ENCODE assay signal across 11 cellular contexts in genomic region chr16:58464916-58465731, GRCh38. TPM values are rescaled to one million over a fixed set of nuclear protein-coding genes. Genes with fewer than 3 reads are reported as not detected.
DNase-seq lines count a peak whose midpoint lies in the region; ATAC-seq, FAIRE-seq and TF ChIP-seq lines count a peak whose summit lies in the region.
"Had no signal": no experiment of that assay in that cellular context is flagged by ENCODE, and none has a peak within 500 bp of the region (broad histone marks: within the 10 kb centered on the region; RNA-seq: fewer than 3 reads in every experiment).

No MANE protein-coding gene starts in this region.

- H3K4me1 ChIP-seq in mesendoderm (ENCODE audit: control insufficient read depth, low read depth, low read length) (no peaks in the 10 kb centered on the region), gastroesophageal sphincter (peaks cover 0 to 24% (median 13%) of the 10 kb centered on the region in 3 donors)

- H3K18ac ChIP-seq in mesendoderm (ENCODE audit: low read length) = peak overlapping the region; percentile 22

- H3K79me1 ChIP-seq in mesendoderm (ENCODE audit: low read length) = no peaks in the 10 kb centered on the region

- no peak for TF ChIP-seq EP300 in gastroesophageal sphincter (IDR thresholded peaks at IDR 0.05)

- no peaks in the 10 kb centered on the region for H3K36me3 Mint-ChIP-seq in chondrocyte (ENCODE audit: low read depth)

- no peak overlapping the region for H3K4ac ChIP-seq in mesendoderm (ENCODE audit: low read depth, low read length)

- DNase-seq in 8988T (peak; percentile 98), HPDE6-E6E7 (ENCODE audit: extremely low spot score) (peak; percentile 28), chondrocyte (ENCODE audit: low spot score) (no peak), mesendoderm (peak; percentile 78), GM12891 (ENCODE audit: insufficient read length, low spot score) (no peak), omental fat pad (ENCODE audit: low spot score) (no peak)
- DNase-seq in stimulated activated CD4-positive, alpha-beta T cell treated with anti-CD3 and anti-CD28 coated beads, Interleukin-1b, Interleukin-23, amount 100 ng/mL, for 48 hours = no peak
- DNase-seq: EL had no signal

- no peaks in the 10 kb centered on the region for H3K9me3 Mint-ChIP-seq in chondrocyte (ENCODE audit: low read depth)

- H3K4me2 ChIP-seq in mesendoderm (ENCODE audit: low read length) = peak overlapping the region; percentile 21

- H3K4me3 Mint-ChIP-seq in chondrocyte (ENCODE audit: unreplicated experiment) = peak overlapping the region; percentile 50

- H2BK120ac ChIP-seq in mesendoderm (ENCODE audit: low read depth, low read length) = no peak overlapping the region

- TF ChIP-seq POLR2A in GM12891 (IDR thresholded peaks at IDR 0.05; ENCODE audit: low read depth, low read length) (no peak), gastroesophageal sphincter (IDR thresholded peaks at IDR 0.05) (no peak)

- ATAC-seq in gastroesophageal sphincter (no peak), omental fat pad (ENCODE audit: low FRiP score) (no peak)

- no peak overlapping the region for H2BK15ac ChIP-seq in mesendoderm (replicated peaks; ENCODE audit: low read depth)

- peaks cover 61% of the 10 kb centered on the region for H3K27me3 Mint-ChIP-seq in chondrocyte (ENCODE audit: low read depth)

- FAIRE-seq in GM12891 (lab: Jason Lieb, UNC) = no peak

- H3K27ac Mint-ChIP-seq in chondrocyte (ENCODE audit: unreplicated experiment) = no peak overlapping the region

- peaks cover 9% of the 10 kb centered on the region for H3K27me3 ChIP-seq in mesendoderm (ENCODE audit: insufficient read depth, low read length, poor library complexity)
- H3K27me3 ChIP-seq in gastroesophageal sphincter = peaks cover 76% of the 10 kb centered on the region

- no peak overlapping the region for H4K5ac ChIP-seq in mesendoderm (ENCODE audit: low read length)

- no peak overlapping the region for H3K23ac ChIP-seq in mesendoderm (ENCODE audit: low read length)

- no peak overlapping the region for H2BK5ac ChIP-seq in mesendoderm (ENCODE audit: low read length)

- no peaks in the 10 kb centered on the region for H3K36me3 ChIP-seq in mesendoderm (ENCODE audit: control insufficient read depth, insufficient read depth, low read length)
- no peaks in the 10 kb centered on the region for H3K36me3 ChIP-seq in gastroesophageal sphincter

- H3K9me3 ChIP-seq in gastroesophageal sphincter = no peaks in the 10 kb centered on the region

- TF ChIP-seq CTCF in chondrocyte (IDR thresholded peaks at IDR 0.05) (peak; percentile 49), gastroesophageal sphincter (IDR thresholded peaks at IDR 0.05) (no peak), omental fat pad (IDR thresholded peaks at IDR 0.05) (no peak)

- H3K56ac ChIP-seq in mesendoderm (ENCODE audit: low read length) = peak overlapping the region; percentile 70

- no peak overlapping the region for H4K8ac ChIP-seq in mesendoderm (ENCODE audit: low read depth, low read length)

- H2AK5ac ChIP-seq in mesendoderm (ENCODE audit: low read length) = no peak overlapping the region

- H3K4me1 Mint-ChIP-seq in chondrocyte (ENCODE audit: low read depth) = peaks cover 8% of the 10 kb centered on the region

- H3K4me3 ChIP-seq in mesendoderm (ENCODE audit: low read length) (peak overlapping the region; percentile 15), gastroesophageal sphincter (peak overlapping the region in 1 of 2 donors; percentile 63)

- no peaks in the 10 kb centered on the region for H3K79me2 ChIP-seq in mesendoderm (ENCODE audit: control insufficient read depth, insufficient read depth, low read length)

- peak overlapping the region; percentile 20 for H3K9ac ChIP-seq in mesendoderm (ENCODE audit: low read length)

- H3K27ac ChIP-seq in mesendoderm (ENCODE audit: low read depth, low read length) = no peak overlapping the region
- no peak overlapping the region for H3K27ac ChIP-seq in gastroesophageal sphincter
- H3K27ac ChIP-seq: epithelial cell of prostate, SK-N-MC had no signal

- WGBS in mesendoderm (ENCODE audit: extremely low coverage, insufficient coverage, low lambda C conversion rate) = no CpG with 5 or more reads among the region's 24 CpGs
- 19% methylated on average over 12 to 16 of the region's 24 CpGs for WGBS in gastroesophageal sphincter (ENCODE audit: low coverage in 1 of 2), 2 donors

TF ChIP-seq in GM12891, 5 proteins besides CTCF, POLR2A, EP300 and RAD21:
- TF ChIP-seq POLR2AphosphoS5 (IDR thresholded peaks at IDR 0.05; ENCODE audit: low read depth, low read length) = no peak
- TF ChIP-seq SPI1 (IDR thresholded peaks at IDR 0.05; ENCODE audit: low read depth, low read length) = no peak
- TF ChIP-seq TAF1 (IDR thresholded peaks at IDR 0.05; ENCODE audit: low read depth, low read length) = no peak
- no peak for TF ChIP-seq PAX5 (IDR thresholded peaks at IDR 0.05; ENCODE audit: insufficient read depth, low read length, severe bottlenecking)
- no peak for TF ChIP-seq POU2F2 (IDR thresholded peaks at IDR 0.05; ENCODE audit: low read depth, low read length)
TF ChIP-seq in GM12891: peak in this region for 0.

RNA-seq across cellular contexts. Expression of gene NDRG4, which starts 34.8 kb away (rescaled TPM):
- 5.8 to 8.7 TPM (median 6.0 TPM) in 3 replicates for total RNA-seq in chondrocyte
- polyA plus RNA-seq in mesendoderm (2013, experiment 1 of 2) = 7.2 TPM
- polyA plus RNA-seq in mesendoderm (2013, experiment 2 of 2) = 7.0 TPM
- polyA plus RNA-seq in GM12891 (2012; ENCODE audit: low read depth, missing spikeins) = 0.58 TPM
- 1 to 10 TPM; 1.9 to 8.0 (median 7.0) TPM for total RNA-seq in gastroesophageal sphincter
- total RNA-seq in omental fat pad = 10 to 100 TPM in 3 of 4 donors, 1 to 10 TPM in 1; 9.5 to 47.0 (median 21.3) TPM

RNA-seq across cellular contexts. Expression of gene SETD6, which starts 50.2 kb away (rescaled TPM):
- total RNA-seq in chondrocyte = 10.4 to 16.4 TPM (median 13.0 TPM) in 3 replicates
- 24.0 TPM for polyA plus RNA-seq in mesendoderm (2013, experiment 1 of 2)
- polyA plus RNA-seq in mesendoderm (2013, experiment 2 of 2) = 25.0 TPM
- polyA plus RNA-seq in GM12891 (2012; ENCODE audit: low read depth, missing spikeins) = 10.9 TPM
- 10 to 100 TPM; 15.5 to 19.8 (median 17.5) TPM for total RNA-seq in gastroesophageal sphincter
- 10 to 100 TPM; 16.0 to 37.2 (median 19.0) TPM for total RNA-seq in omental fat pad

Comparison
In these comparisons a context has a peak if more than half of its experiments do, and no peak if none do; other contexts are left out.
1. DNase-seq: peak in 8988T (single experiment), HPDE6-E6E7 (single experiment) and mesendoderm (single experiment); none in chondrocyte (single experiment), stimulated activated CD4-positive, alpha-beta T cell treated with anti-CD3 and anti-CD28 coated beads, Interleukin-1b, Interleukin-23, amount 100 ng/mL, for 48 hours (single experiment), GM12891 (single experiment) and omental fat pad (single experiment).